In the genomic region with DNA sequence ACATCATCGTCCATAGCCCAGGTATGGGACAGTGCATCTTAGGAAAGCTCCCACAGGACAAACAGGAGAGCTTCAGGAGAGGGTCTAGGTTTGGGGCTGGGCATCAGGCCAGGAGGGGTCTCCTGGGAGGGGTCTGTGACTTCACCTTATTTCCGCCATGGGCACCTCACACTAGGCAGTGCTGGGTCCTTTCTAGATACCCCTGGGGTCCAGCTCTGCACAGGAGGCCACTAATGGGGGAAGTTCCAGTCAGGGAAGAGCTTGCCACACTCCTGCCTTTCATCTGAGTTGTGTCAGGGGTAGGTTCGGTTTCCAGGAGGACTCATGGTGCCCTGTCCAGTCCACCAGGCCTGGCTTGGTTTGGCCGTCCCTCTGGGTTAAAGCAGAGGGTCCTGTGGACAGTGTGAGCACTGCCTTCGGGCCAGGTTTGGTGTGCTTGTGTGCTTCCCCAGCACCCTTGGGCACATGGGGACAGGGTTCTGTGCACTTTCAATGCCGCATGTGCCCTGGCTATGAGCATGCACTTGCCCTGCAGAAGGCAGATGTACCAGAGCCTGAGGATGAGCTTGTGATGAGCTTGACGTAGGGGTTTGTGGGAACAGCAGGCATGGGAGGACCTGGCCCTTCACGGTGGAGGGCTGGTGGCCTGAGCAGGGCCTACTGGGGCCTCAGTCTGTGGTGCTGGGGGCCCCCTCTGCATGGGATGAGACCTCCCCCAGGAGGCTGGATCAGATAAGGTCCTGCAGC, we compare ENCODE assay signal across 36 cellular contexts.
"Had no signal": no experiment of that assay in that cellular context is flagged by ENCODE, and none has a peak within 500 bp of the region (broad histone marks: within the 10 kb centered on the region; RNA-seq: fewer than 3 reads in every experiment).

No MANE protein-coding gene starts in this region.

- H3K4me3 ChIP-seq: ascending aorta, cardiac muscle cell had no signal

- H3K36me3 Mint-ChIP-seq: activated CD8-positive, alpha-beta memory T cell treated with anti-CD3 and anti-CD28 coated beads, Interleukin-2, amount 10 ng/mL, durations not matched to agents 7 days and 5 days; activated naive CD4-positive, alpha-beta T cell treated with anti-CD3 and anti-CD28 coated beads, Interleukin-2, amount 10 ng/mL, durations not matched to agents 7 days and 5 days; activated naive CD4-positive, alpha-beta T cell treated with anti-CD3 and anti-CD28 coated beads, Interleukin-2, amount 50 U/mL, for 24 hours; activated naive CD8-positive, alpha-beta T cell; activated naive CD8-positive, alpha-beta T cell treated with anti-CD3 and anti-CD28 coated beads, Interleukin-2, amount 10 ng/mL, durations not matched to agents 7 days and 5 days; brain had no signal

- DNase-seq: activated B cell treated with CpG ODN at 0.5 μM for 24 hours; activated CD4-positive, alpha-beta memory T cell treated with anti-CD3 and anti-CD28 coated beads, Interleukin-2, amount 10 ng/mL, durations not matched to agents 7 days and 5 days; activated CD4-positive, alpha-beta T cell treated with anti-CD3 and anti-CD28 coated beads for 4 hours; activated CD4-positive, alpha-beta T cell treated with anti-CD3 and anti-CD28 coated beads, Interleukin-2, amount 10 ng/mL, durations not matched to agents 24 days and 14 days; activated CD4-positive, alpha-beta T cell treated with anti-CD3 and anti-CD28 coated beads, Interleukin-2, amount 50 U/mL, for 1 hour; activated CD4-positive, alpha-beta T cell treated with anti-CD3 and anti-CD28 coated beads, Interleukin-2, amount 50 U/mL, for 4 hours; activated CD4-positive, CD25-positive, alpha-beta regulatory T cell treated with anti-CD3 and anti-CD28 coated beads, Interleukin-2, amount 50 U/mL, for 72 hours; activated CD8-positive, alpha-beta memory T cell treated with anti-CD3 and anti-CD28 coated beads for 24 hours; activated CD8-positive, alpha-beta memory T cell treated with anti-CD3 and anti-CD28 coated beads, Interleukin-2, amount 10 ng/mL, durations not matched to agents 7 days and 5 days; activated CD8-positive, alpha-beta memory T cell treated with anti-CD3 and anti-CD28 coated beads, Interleukin-2, amount 50 U/mL, for 48 hours; activated CD8-positive, alpha-beta T cell treated with anti-CD3 and anti-CD28 coated beads, Interleukin-2, amount 10 ng/mL, durations not matched to agents 7 days and 5 days; activated effector memory CD4-positive, alpha-beta T cell treated with Interleukin-2 at 50 U/mL for 16 hours; activated gamma-delta T cell; activated naive CD4-positive, alpha-beta T cell treated with anti-CD3 and anti-CD28 coated beads, Interleukin-2, amount 10 ng/mL, durations not matched to agents 7 days and 5 days; activated naive CD4-positive, alpha-beta T cell treated with Interleukin-2 at 50 U/mL for 16 hours; activated naive CD8-positive, alpha-beta T cell treated with anti-CD3 and anti-CD28 coated beads, Interleukin-2, amount 10 ng/mL, durations not matched to agents 7 days and 5 days; activated naive CD8-positive, alpha-beta T cell treated with anti-CD3 and anti-CD28 coated beads, Interleukin-2, amount 50 U/mL, for 24 hours; activated T-cell treated with anti-CD3 and anti-CD28 coated beads, Interleukin-2, amount 50 U/mL, for 24 hours; activated T-cell treated with anti-CD3 and anti-CD28 coated beads, Interleukin-2, amount 50 U/mL, for 48 hours; amygdala; anterior cingulate cortex; caudate nucleus; SW 1271; T-helper 1 cell; T-helper 2 cell; T-helper 9 cell had no signal

- H3K4me1 Mint-ChIP-seq: activated B cell treated with CpG ODN at 0.5 μM for 24 hours; activated CD4-positive, alpha-beta memory T cell treated with anti-CD3 and anti-CD28 coated beads, Interleukin-2, amount 10 ng/mL, durations not matched to agents 7 days and 5 days; activated CD4-positive, alpha-beta T cell treated with anti-CD3 and anti-CD28 coated beads, Interleukin-2, amount 10 ng/mL, durations not matched to agents 24 days and 14 days; activated CD8-positive, alpha-beta memory T cell treated with anti-CD3 and anti-CD28 coated beads, Interleukin-2, amount 10 ng/mL, durations not matched to agents 7 days and 5 days; activated naive CD4-positive, alpha-beta T cell treated with anti-CD3 and anti-CD28 coated beads, Interleukin-2, amount 10 ng/mL, durations not matched to agents 7 days and 5 days; activated naive CD4-positive, alpha-beta T cell treated with anti-CD3 and anti-CD28 coated beads, Interleukin-2, amount 50 U/mL, for 24 hours; activated naive CD8-positive, alpha-beta T cell treated with anti-CD3 and anti-CD28 coated beads, Interleukin-2, amount 10 ng/mL, durations not matched to agents 7 days and 5 days; activated naive CD8-positive, alpha-beta T cell treated with anti-CD3 and anti-CD28 coated beads, Interleukin-2, amount 50 U/mL, for 24 hours; brain; central memory CD8-positive, alpha-beta T cell had no signal

- H3K9me3 ChIP-seq: ascending aorta had no signal

- H3K27ac Mint-ChIP-seq: activated B cell treated with CpG ODN at 0.5 μM for 24 hours; activated CD4-positive, alpha-beta memory T cell treated with anti-CD3 and anti-CD28 coated beads, Interleukin-2, amount 10 ng/mL, durations not matched to agents 7 days and 5 days; activated CD4-positive, alpha-beta T cell treated with anti-CD3 and anti-CD28 coated beads, Interleukin-2, amount 10 ng/mL, durations not matched to agents 24 days and 14 days; activated CD8-positive, alpha-beta memory T cell treated with anti-CD3 and anti-CD28 coated beads, Interleukin-2, amount 10 ng/mL, durations not matched to agents 7 days and 5 days; activated CD8-positive, alpha-beta T cell treated with anti-CD3 and anti-CD28 coated beads, Interleukin-2, amount 10 ng/mL, durations not matched to agents 7 days and 5 days; activated naive CD4-positive, alpha-beta T cell treated with anti-CD3 and anti-CD28 coated beads, Interleukin-2, amount 10 ng/mL, durations not matched to agents 7 days and 5 days; activated naive CD4-positive, alpha-beta T cell treated with anti-CD3 and anti-CD28 coated beads, Interleukin-2, amount 50 U/mL, for 24 hours; activated naive CD8-positive, alpha-beta T cell; activated naive CD8-positive, alpha-beta T cell treated with anti-CD3 and anti-CD28 coated beads, Interleukin-2, amount 10 ng/mL, durations not matched to agents 7 days and 5 days; activated naive CD8-positive, alpha-beta T cell treated with anti-CD3 and anti-CD28 coated beads, Interleukin-2, amount 50 U/mL, for 24 hours; activated T-cell treated with anti-CD3 and anti-CD28 coated beads, Interleukin-2, amount 50 U/mL, for 24 hours; activated T-helper 2 cell treated with anti-CD3 and anti-CD28 coated beads, Interferon-gamma antibody, Interleukin-2, Interleukin-4, amounts not matched to agents 10 μg/mL and 5 μg/mL and 100 μg/mL, durations not matched to agents 14 hours and 24 hours and 36 hours; brain; T-helper 1 cell treated with Interleukin-12 subunit alpha and Interleukin-12 subunit beta and Interleukin-4 antibody, amounts not matched to agents 30 μg/mL and 1 μg/mL, for 36 hours; T-helper 2 cell treated with Interferon-gamma antibody and Interleukin-4, amounts not matched to agents 5 μg/mL and 100 μg/mL, for 36 hours had no signal

- H3K27ac ChIP-seq: ascending aorta, cardiac muscle cell, VCaP had no signal

- H3K4me3 Mint-ChIP-seq: activated B cell treated with CpG ODN at 0.5 μM for 24 hours; activated CD4-positive, alpha-beta memory T cell treated with anti-CD3 and anti-CD28 coated beads, Interleukin-2, amount 10 ng/mL, durations not matched to agents 7 days and 5 days; activated CD4-positive, alpha-beta T cell treated with anti-CD3 and anti-CD28 coated beads, Interleukin-2, amount 10 ng/mL, durations not matched to agents 24 days and 14 days; activated CD8-positive, alpha-beta memory T cell treated with anti-CD3 and anti-CD28 coated beads, Interleukin-2, amount 10 ng/mL, durations not matched to agents 7 days and 5 days; activated CD8-positive, alpha-beta T cell treated with anti-CD3 and anti-CD28 coated beads, Interleukin-2, amount 10 ng/mL, durations not matched to agents 7 days and 5 days; activated naive CD4-positive, alpha-beta T cell treated with anti-CD3 and anti-CD28 coated beads, Interleukin-2, amount 10 ng/mL, durations not matched to agents 7 days and 5 days; activated naive CD4-positive, alpha-beta T cell treated with anti-CD3 and anti-CD28 coated beads, Interleukin-2, amount 50 U/mL, for 24 hours; activated naive CD8-positive, alpha-beta T cell; activated naive CD8-positive, alpha-beta T cell treated with anti-CD3 and anti-CD28 coated beads, Interleukin-2, amount 10 ng/mL, durations not matched to agents 7 days and 5 days; activated naive CD8-positive, alpha-beta T cell treated with anti-CD3 and anti-CD28 coated beads, Interleukin-2, amount 50 U/mL, for 24 hours; activated T-cell treated with anti-CD3 and anti-CD28 coated beads, Interleukin-2, amount 50 U/mL, for 24 hours; brain; central memory CD8-positive, alpha-beta T cell; T-helper 1 cell treated with Interleukin-12 subunit alpha and Interleukin-12 subunit beta and Interleukin-4 antibody, amounts not matched to agents 30 μg/mL and 1 μg/mL, for 36 hours; T-helper 2 cell treated with Interferon-gamma antibody and Interleukin-4, amounts not matched to agents 5 μg/mL and 100 μg/mL, for 36 hours had no signal

- H3K36me3 ChIP-seq: ascending aorta, cardiac muscle cell had no signal

- H3K27me3 ChIP-seq: ascending aorta, cardiac muscle cell had no signal

- H3K4me1 ChIP-seq: ascending aorta had no signal

- H3K27me3 Mint-ChIP-seq: activated B cell treated with CpG ODN at 0.5 μM for 24 hours; activated CD4-positive, alpha-beta memory T cell treated with anti-CD3 and anti-CD28 coated beads, Interleukin-2, amount 10 ng/mL, durations not matched to agents 7 days and 5 days; activated CD4-positive, alpha-beta T cell treated with anti-CD3 and anti-CD28 coated beads, Interleukin-2, amount 10 ng/mL, durations not matched to agents 24 days and 14 days; activated CD8-positive, alpha-beta memory T cell treated with anti-CD3 and anti-CD28 coated beads, Interleukin-2, amount 10 ng/mL, durations not matched to agents 7 days and 5 days; activated naive CD4-positive, alpha-beta T cell treated with anti-CD3 and anti-CD28 coated beads, Interleukin-2, amount 10 ng/mL, durations not matched to agents 7 days and 5 days; activated naive CD4-positive, alpha-beta T cell treated with anti-CD3 and anti-CD28 coated beads, Interleukin-2, amount 50 U/mL, for 24 hours; activated naive CD8-positive, alpha-beta T cell; activated naive CD8-positive, alpha-beta T cell treated with anti-CD3 and anti-CD28 coated beads, Interleukin-2, amount 10 ng/mL, durations not matched to agents 7 days and 5 days; activated naive CD8-positive, alpha-beta T cell treated with anti-CD3 and anti-CD28 coated beads, Interleukin-2, amount 50 U/mL, for 24 hours; activated T-cell treated with anti-CD3 and anti-CD28 coated beads, Interleukin-2, amount 50 U/mL, for 24 hours; brain; central memory CD8-positive, alpha-beta T cell had no signal

- ATAC-seq: activated CD8-positive, alpha-beta memory T cell treated with anti-CD3 and anti-CD28 coated beads, Interleukin-2, amount 10 ng/mL, durations not matched to agents 7 days and 5 days; activated CD8-positive, alpha-beta T cell treated with anti-CD3 and anti-CD28 coated beads, Interleukin-2, amount 10 ng/mL, durations not matched to agents 7 days and 5 days; activated naive CD8-positive, alpha-beta T cell treated with anti-CD3 and anti-CD28 coated beads, Interleukin-2, amount 50 U/mL, for 24 hours had no signal
